Comparison of ENCODE assay signal across 8 cellular contexts in the genomic region with DNA sequence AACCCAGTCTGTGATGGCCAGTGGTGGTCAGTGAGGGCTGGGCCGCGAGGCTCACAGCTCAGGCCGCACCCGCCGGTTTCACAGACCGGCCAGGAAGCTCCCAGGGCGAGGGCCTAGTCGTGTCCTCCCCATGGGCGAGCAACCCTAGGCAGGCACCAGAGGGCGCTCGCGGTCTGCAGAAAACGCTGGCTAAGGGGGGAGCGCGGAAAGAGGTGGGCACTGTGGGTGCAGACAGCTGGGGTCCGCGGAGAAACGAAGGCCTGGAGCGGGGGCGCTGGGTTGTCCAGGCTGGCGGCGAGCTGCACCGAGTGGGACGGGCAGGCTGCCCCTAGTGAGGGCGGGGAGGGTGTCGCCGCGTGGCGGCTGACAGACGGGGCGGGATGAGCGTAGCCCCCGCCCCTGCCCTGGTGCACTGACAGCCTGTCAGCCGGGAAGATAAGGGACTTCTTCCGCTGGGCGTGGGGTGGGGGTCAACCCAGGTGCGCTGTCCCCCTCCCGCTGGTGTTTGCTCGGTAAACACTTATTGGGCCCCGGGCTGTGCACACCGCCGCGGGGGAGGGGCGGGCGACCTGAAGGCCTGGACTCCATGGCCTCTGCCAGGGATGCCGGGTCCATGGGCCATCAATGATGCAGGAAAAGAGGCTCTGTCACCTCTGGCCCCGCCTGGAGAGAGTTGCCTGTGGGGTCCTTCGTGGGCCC. TPM values are rescaled to one million over a fixed set of nuclear protein-coding genes. Genes with fewer than 3 reads are reported as not detected.
DNase-seq lines count a peak whose midpoint lies in the region; ATAC-seq and TF ChIP-seq lines count a peak whose summit lies in the region.

No MANE protein-coding gene starts in this region.

- peak; percentile 96 for TF ChIP-seq CTCF in AG09309 (IDR thresholded peaks at IDR 0.05; ENCODE audit: control insufficient read depth, insufficient read depth, low read depth, low read length, missing control alignments)

- DNase-seq in AG09309 (ENCODE audit: low read depth) (peak; percentile 21), H7 (peak; percentile 97), NCI-H226 (peak; percentile 34), cerebellum (ENCODE audit: low spot score) (peak; percentile 89), left colon (peak; percentile 53 to 87)
- peak; percentile 79 to 83 for DNase-seq in activated CD4-positive, alpha-beta T cell treated with anti-CD3 and anti-CD28 coated beads for 24 hours (ENCODE audit: low read depth in 2 of 2)
- DNase-seq in stimulated activated CD4-positive, alpha-beta T cell treated with anti-CD3 and anti-CD28 coated beads, Interleukin-1b, Interleukin-23, amount 100 ng/mL, for 1 hour (ENCODE audit: low read depth in 2 of 2), result peak; percentile 70 to 86

- peaks cover 14% of the 10 kb centered on the region for H3K27me3 ChIP-seq in H7 (ENCODE audit: control insufficient read depth, insufficient read depth, low read length)

- ATAC-seq in left colon, result peak; percentile 91
- no peak for ATAC-seq in GM19397 (IDR thresholded peaks at IDR 0.05; ENCODE audit: unreplicated experiment)

- H3K36me3 ChIP-seq in H7 (replicated peaks; ENCODE audit: control insufficient read depth, insufficient read depth, low read length), result no peaks in the 10 kb centered on the region

- H3K4me3 ChIP-seq in AG09309 (ENCODE audit: control insufficient read depth, low read depth, low read length), result peak overlapping the region; percentile 38
- H3K4me3 ChIP-seq in H7 (ENCODE audit: insufficient read depth, low read depth, low read length), result peak overlapping the region; percentile 17

- intact Hi-C loops in left colon (cut with DNase I, micrococcal nuclease), result loop anchor here (5.0 kb wide), 2 partner anchors 176 to 181 kb away; no protein-coding TSS in a partner anchor

RNA-seq across cellular contexts. Expression of a gene that starts 7.5 kb away (rescaled TPM):
- 3.7 and 7.3 TPM in 2 replicates for total RNA-seq in H7 (2014; rRNA removed; shearing (Covaris generic))
- total RNA-seq in cerebellum (13.7 TPM), left colon (under 1 TPM in 1 of 2 donors, not detected in 1; 0.40 TPM)

RNA-seq across cellular contexts. Expression of a gene that starts 16.5 kb away (rescaled TPM):
- total RNA-seq in H7 (2014; rRNA removed; shearing (Covaris generic)), result 28.4 and 36.0 TPM in 2 replicates
- 111 TPM for total RNA-seq in cerebellum
- total RNA-seq in left colon, result 1 to 10 TPM; 4.4 to 4.6 TPM

RNA-seq across cellular contexts. Expression of a gene that starts 29.8 kb away (rescaled TPM):
- total RNA-seq in H7 (2014; rRNA removed; shearing (Covaris generic)), result 6.2 and 6.7 TPM in 2 replicates
- total RNA-seq in cerebellum, result 0.64 TPM
- 1 to 10 TPM; 1.6 to 1.9 TPM for total RNA-seq in left colon

Comparison
In these comparisons a context has a peak if more than half of its experiments do, and no peak if none do; other contexts are left out.
1. DNase-seq: peak in every context shown above with its lines; median percentile 97 in H7; 89 in cerebellum; 81 in activated CD4-positive, alpha-beta T cell treated with anti-CD3 and anti-CD28 coated beads for 24 hours; 78 in stimulated activated CD4-positive, alpha-beta T cell treated with anti-CD3 and anti-CD28 coated beads, Interleukin-1b, Interleukin-23, amount 100 ng/mL, for 1 hour; 70 in left colon; 34 in NCI-H226; 21 in AG09309.